In genomic region chr3:107752202-107752990, GRCh38 we compare ENCODE assay signal across 8 cellular contexts.
A peak's percentile ranks its signal among the peaks of the same experiment; 100 is the strongest.
DNase-seq lines count a peak whose midpoint lies in the region; ATAC-seq and TF ChIP-seq lines count a peak whose summit lies in the region.

No MANE protein-coding gene starts in this region.

- WGBS in esophagus squamous epithelium, 2 donors: 76 to 88% methylated on average over 3 of the region's 3 CpGs

- no peak overlapping the region for H3K4me3 ChIP-seq in esophagus squamous epithelium
- no peak overlapping the region for H3K4me3 ChIP-seq in retinal pigment epithelial cell (ENCODE audit: low read length)

- no peaks in the 10 kb centered on the region for H3K27me3 ChIP-seq in esophagus squamous epithelium

- TF ChIP-seq CTCF in esophagus squamous epithelium (IDR thresholded peaks at IDR 0.05): peak in 4 of 6 experiments; percentile 10 to 49 (median 22)
- peak; percentile 60 for TF ChIP-seq CTCF in retinal pigment epithelial cell (conservative IDR thresholded peaks at IDR 0.05; ENCODE audit: low read depth, low read length)

- no peak overlapping the region for H3K27ac ChIP-seq in esophagus squamous epithelium

- H3K4me1 ChIP-seq in esophagus squamous epithelium: no peaks in the 10 kb centered on the region

- ATAC-seq in GM18909 (IDR thresholded peaks at IDR 0.05; ENCODE audit: poor library complexity, unreplicated experiment) (peak; percentile 55), GM21447 (IDR thresholded peaks at IDR 0.05; ENCODE audit: unreplicated experiment) (no peak)

- intact Hi-C loops in esophagus squamous epithelium (cut with DNase I): no loop called here

- H3K36me3 ChIP-seq in esophagus squamous epithelium: peaks cover 0 to 32% (median 0%) of the 10 kb centered on the region in 3 donors

- H3K9me3 ChIP-seq in esophagus squamous epithelium: no peaks in the 10 kb centered on the region

- TF ChIP-seq POLR2A in esophagus squamous epithelium (IDR thresholded peaks at IDR 0.05): no peak

- DNase-seq in A172 (ENCODE audit: low spot score) (peak; percentile 10), NOMO-1 treated with DMSO at 0.1 percent for 48 hours (lab: John Stamatoyannopoulos, UW; ENCODE audit: unreplicated experiment) (peak; percentile 17), esophagus squamous epithelium (lab: John Stamatoyannopoulos, UW) (no peak), retinal pigment epithelial cell (ENCODE audit: low read depth) (no peak), UCSD-AML1 (lab: John Stamatoyannopoulos, UW; ENCODE audit: unreplicated experiment) (no peak)
- DNase-seq in activated CD8-positive, alpha-beta memory T cell treated with anti-CD3 and anti-CD28 coated beads, Interleukin-2, amount 50 U/mL, for 4 hours: no peak

Comparison
In these comparisons a context has a peak if more than half of its experiments do, and no peak if none do; other contexts are left out.
1. DNase-seq: peak in A172 (single experiment) and NOMO-1 treated with DMSO at 0.1 percent for 48 hours (single experiment); none in esophagus squamous epithelium (single experiment), retinal pigment epithelial cell (single experiment), UCSD-AML1 (single experiment) and activated CD8-positive, alpha-beta memory T cell treated with anti-CD3 and anti-CD28 coated beads, Interleukin-2, amount 50 U/mL, for 4 hours (single experiment).